In the genomic region with DNA sequence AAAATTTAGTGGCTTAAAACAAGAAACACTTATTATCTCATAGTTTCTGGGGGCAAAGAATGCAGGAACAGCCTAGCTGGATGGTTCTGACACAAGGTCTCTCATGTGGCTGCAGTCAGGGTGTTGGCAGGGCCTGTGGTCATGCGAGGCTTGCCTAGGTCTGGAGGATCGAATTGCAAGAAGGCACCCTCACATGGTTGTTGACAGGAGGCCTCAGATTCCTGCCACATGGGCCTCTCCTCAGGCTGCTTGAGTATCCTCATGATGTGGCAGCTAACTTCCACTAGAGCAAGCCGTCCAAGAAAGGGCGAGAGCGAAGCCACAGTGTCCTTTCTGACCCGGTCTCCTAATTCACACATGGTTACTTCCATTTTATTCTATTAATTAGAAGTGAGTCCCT, we compare ENCODE assay signal across 21 cellular contexts. TPM values are rescaled to one million over a fixed set of nuclear protein-coding genes. Genes with fewer than 3 reads are reported as not detected.
DNase-seq lines count a peak whose midpoint lies in the region; FAIRE-seq and TF ChIP-seq lines count a peak whose summit lies in the region.
"Had no signal": no experiment of that assay in that cellular context is flagged by ENCODE, and none has a peak within 500 bp of the region (broad histone marks: within the 10 kb centered on the region; RNA-seq: fewer than 3 reads in every experiment).

No MANE protein-coding gene starts in this region.

- H2BK20ac ChIP-seq in H9 (ENCODE audit: low read depth, low read length, poor library complexity, severe bottlenecking) (no peak overlapping the region), H1 (ENCODE audit: low read length) (no peak overlapping the region)

- H3K27ac Mint-ChIP-seq in H9 (no peak overlapping the region), neural progenitor cell (no peak overlapping the region)
- H3K27ac Mint-ChIP-seq: CD4-positive, alpha-beta T cell had no signal

- DNase-seq in H9 (peak; percentile 48), H1 (ENCODE audit: low read depth in 1 of 2, low spot score in 2 of 2) (no peak), neural progenitor cell (ENCODE audit: low spot score) (no peak), GM19239 (ENCODE audit: insufficient read length, low spot score) (no peak), activated gamma-delta T cell (lab: John Stamatoyannopoulos, UW) (no peak), T-helper 9 cell (no peak), GM13977 (ENCODE audit: low spot score) (no peak)
- DNase-seq: CD4-positive, alpha-beta T cell; DMS79 treated with DMSO at 0.1 percent for 48 hours; GM23248; HCEC 1CT; MM.1S; NCI-H2029; NCI-H446; NCI-H524 treated with DMSO at 0.1 percent for 48 hours; NCI-H774; PC-9; Right ventricle myocardium superior had no signal

- no peak overlapping the region for H3T11ph ChIP-seq in H9 (ENCODE audit: low read length)

- H2AK5ac ChIP-seq in H9 (ENCODE audit: insufficient read length, low read length), result no peak overlapping the region
- no peak overlapping the region for H2AK5ac ChIP-seq in H1 (ENCODE audit: low read depth, low read length)

- H3K27me3 Mint-ChIP-seq in H9 (ENCODE audit: low read depth) (peaks cover 20% of the 10 kb centered on the region), neural progenitor cell (ENCODE audit: insufficient read depth, low read depth) (peaks cover 5% of the 10 kb centered on the region)

- no peak overlapping the region for H3K9ac ChIP-seq in BLaER1
- no peak overlapping the region for H3K9ac ChIP-seq in H9 (ENCODE audit: extremely low read depth, insufficient read length, low read length)
- no peak overlapping the region for H3K9ac ChIP-seq in H1 (replicated peaks in 1 of 4; ENCODE audit: extremely low read depth in 1 of 4, low read depth in 3 of 4, low read length in 3 of 4)
- H3K9ac ChIP-seq in neural progenitor cell, result no peak overlapping the region
- H3K9ac ChIP-seq: GM23248, KMS-11 had no signal

- TF ChIP-seq POLR2A in H1 (IDR thresholded peaks at IDR 0.05; ENCODE audit: control extremely low read depth in 1 of 2, low read depth in 2 of 2, low read length in 2 of 2), result no peak

- no peak overlapping the region for H3K4ac ChIP-seq in H9 (ENCODE audit: low read depth, low read length)
- no peak overlapping the region for H3K4ac ChIP-seq in H1 (replicated peaks; ENCODE audit: insufficient read length, low read depth, low read length)

- no peak overlapping the region for H2BK120ac ChIP-seq in H9 (ENCODE audit: low read depth, low read length, poor library complexity, severe bottlenecking)
- H2BK120ac ChIP-seq in H1 (replicated peaks; ENCODE audit: low read depth, low read length), result no peak overlapping the region

- peak in 1 of 2 experiments; percentile 20; a peak in 1 of 4 replicates for TF ChIP-seq RAD21 in H1 (IDR thresholded peaks at IDR 0.05 in 1 of 2, conservative IDR thresholded peaks at IDR 0.05 in 1 of 2; ENCODE audit: low read depth in 2 of 2, low read length in 2 of 2)

- H2BK15ac ChIP-seq in H9 (ENCODE audit: low read depth, low read length), result no peak overlapping the region
- no peak overlapping the region for H2BK15ac ChIP-seq in H1 (ENCODE audit: low read length)

- no peak overlapping the region for H3K23ac ChIP-seq in H9 (ENCODE audit: insufficient read length, low read depth, low read length)
- H3K23ac ChIP-seq in H1 (ENCODE audit: insufficient read length), result no peak overlapping the region

- peaks cover 34% of the 10 kb centered on the region for H3K4me1 ChIP-seq in BLaER1
- H3K4me1 ChIP-seq in H9 (ENCODE audit: insufficient read depth, low read length), result no peaks in the 10 kb centered on the region
- H3K4me1 ChIP-seq in H1 (replicated peaks in 1 of 4; ENCODE audit: control insufficient read depth in 3 of 4, insufficient read depth in 4 of 4, low read length in 3 of 4), result no peaks in the 10 kb centered on the region
- no peaks in the 10 kb centered on the region for H3K4me1 ChIP-seq in neural progenitor cell

- H3K4me1 Mint-ChIP-seq in H9 (peaks cover 7% of the 10 kb centered on the region in 2 experiments; a peak in 3 of 4 replicates), neural progenitor cell (peaks cover 21% of the 10 kb centered on the region)

- no peak overlapping the region for H3K56ac ChIP-seq in H9 (ENCODE audit: insufficient read length, low read depth, low read length)
- H3K56ac ChIP-seq in H1 (replicated peaks; ENCODE audit: insufficient read length, low read depth, low read length), result no peak overlapping the region

- H4K91ac ChIP-seq in H9 (ENCODE audit: insufficient read length, low read depth, low read length) (no peak overlapping the region), H1 (replicated peaks; ENCODE audit: insufficient read length, low read length) (no peak overlapping the region)

- TF ChIP-seq CTCF in H9 (conservative IDR thresholded peaks at IDR 0.05) (0 out of 3 replicates have a peak, but pooled peaks have one; percentile 12), H1 (IDR thresholded peaks at IDR 0.05; ENCODE audit: control extremely low read depth in 1 of 3, insufficient read depth in 1 of 3, low read depth in 1 of 3, low read length in 3 of 3) (peak in 1 of 3 experiments; percentile 2; a peak in 1 of 4 replicates), neural progenitor cell (IDR thresholded peaks at IDR 0.05) (no peak), GM13977 (IDR thresholded peaks at IDR 0.05; ENCODE audit: extremely low read depth, insufficient read depth, missing control alignments) (no peak)

- CTCF ChIA-PET in H1 (lab: Charles Lee; ENCODE audit: partially characterized antibody), result no interaction called here

- no peak for FAIRE-seq in H1 (lab: Jason Lieb, UNC)
- FAIRE-seq in GM19239 (lab: Jason Lieb, UNC), result no peak
- FAIRE-seq: GM18507 had no signal

- H3F3A ChIP-seq in neural progenitor cell (ENCODE audit: low read depth), result no peaks in the 10 kb centered on the region

- peak overlapping the region; percentile 24 for H3K4me2 ChIP-seq in BLaER1
- H3K4me2 ChIP-seq in H9 (ENCODE audit: insufficient read depth, insufficient read length, low read length), result no peak overlapping the region
- H3K4me2 ChIP-seq in H1 (ENCODE audit: insufficient read depth in 1 of 2, low read depth in 2 of 2, low read length in 2 of 2), result no peak overlapping the region
- no peak overlapping the region for H3K4me2 ChIP-seq in neural progenitor cell
- H3K4me2 ChIP-seq: KMS-11, PC-9 had no signal

- no peaks in the 10 kb centered on the region for H4K20me1 ChIP-seq in BLaER1
- H4K20me1 ChIP-seq in H9 (ENCODE audit: control insufficient read depth, insufficient read depth, insufficient read length), result no peaks in the 10 kb centered on the region
- H4K20me1 ChIP-seq in H1 (replicated peaks in 1 of 2; ENCODE audit: control insufficient read depth in 1 of 2, insufficient read depth in 2 of 2, low read length in 2 of 2), result no peaks in the 10 kb centered on the region
- no peaks in the 10 kb centered on the region for H4K20me1 ChIP-seq in neural progenitor cell (ENCODE audit: low read depth)

- POLR2A ChIA-PET in H1 (lab: Charles Lee; ENCODE audit: partially characterized antibody), result interaction anchor here (0.7 kb wide), 1 partner anchor 375 kb away, joined by 5 read pairs; no protein-coding TSS in a partner anchor

- H3K9me3 ChIP-seq in BLaER1, result 0 out of 2 replicates have a peak, but pooled peaks cover 4% of the 10 kb centered on the region
- H3K9me3 ChIP-seq in H9 (ENCODE audit: control insufficient read depth, low read depth, low read length), result no peaks in the 10 kb centered on the region
- H3K9me3 ChIP-seq in H1 (ENCODE audit: insufficient read depth in 2 of 2, low read depth in 1 of 2, low read length in 1 of 2), result no peaks in the 10 kb centered on the region
- no peaks in the 10 kb centered on the region for H3K9me3 ChIP-seq in neural progenitor cell (ENCODE audit: low read depth)

- TF ChIP-seq EP300 in H1 (IDR thresholded peaks at IDR 0.05; ENCODE audit: borderline replicate concordance in 1 of 2, low read depth in 2 of 2, low read length in 2 of 2), result no peak

- H3K9me3 Mint-ChIP-seq in H9, result no peaks in the 10 kb centered on the region
- H3K9me3 Mint-ChIP-seq in neural progenitor cell, result peaks cover under 1% of the 10 kb centered on the region
- H3K9me3 Mint-ChIP-seq: CD4-positive, alpha-beta T cell had no signal

- no peaks in the 10 kb centered on the region for H3K79me1 ChIP-seq in H9 (ENCODE audit: insufficient read depth, low read depth, low read length, poor library complexity, severe bottlenecking)
- H3K79me1 ChIP-seq in H1 (ENCODE audit: low read depth, low read length), result no peaks in the 10 kb centered on the region

- H2BK5ac ChIP-seq in H9 (ENCODE audit: insufficient read length, low read length) (no peak overlapping the region), H1 (ENCODE audit: low read depth, low read length) (no peak overlapping the region)

- H4K8ac ChIP-seq in H9 (replicated peaks; ENCODE audit: insufficient read length, low read depth, low read length) (no peak overlapping the region), H1 (ENCODE audit: extremely low read depth, insufficient read depth, low read length) (no peak overlapping the region)

- H2BK12ac ChIP-seq in H9 (ENCODE audit: insufficient read length, low read depth, low read length) (no peak overlapping the region), H1 (ENCODE audit: low read depth, low read length) (no peak overlapping the region)

- H3K4me3 Mint-ChIP-seq in H9 (no peak overlapping the region), neural progenitor cell (no peak overlapping the region)
- H3K4me3 Mint-ChIP-seq: CD4-positive, alpha-beta T cell had no signal

- H3K18ac ChIP-seq in H9 (ENCODE audit: insufficient read length, low read depth, low read length) (no peak overlapping the region), H1 (ENCODE audit: extremely low read depth, low read length) (no peak overlapping the region)

- H3K27me3 ChIP-seq in BLaER1, result no peaks in the 10 kb centered on the region
- H3K27me3 ChIP-seq in H9 (ENCODE audit: insufficient read depth, low read length), result peaks cover 3% of the 10 kb centered on the region; the same call in 1 of the 2 replicates
- H3K27me3 ChIP-seq in H1 (replicated peaks in 1 of 4; ENCODE audit: control insufficient read depth in 3 of 4, extremely low read depth in 1 of 4, insufficient read depth in 3 of 4, low read length in 3 of 4), result peaks cover 0 to 2% (median 1%) of the 10 kb centered on the region in 4 experiments; a peak in 2 of 7 replicates
- H3K27me3 ChIP-seq in neural progenitor cell, result peaks cover 11% of the 10 kb centered on the region

- H3K79me2 ChIP-seq in H9 (ENCODE audit: insufficient read depth, low read length), result no peaks in the 10 kb centered on the region
- no peaks in the 10 kb centered on the region for H3K79me2 ChIP-seq in H1 (ENCODE audit: control insufficient read depth in 1 of 2, insufficient read depth in 2 of 2, low read length in 2 of 2)
- H3K79me2 ChIP-seq in neural progenitor cell (ENCODE audit: low read depth), result no peaks in the 10 kb centered on the region

- H3K4me3 ChIP-seq in BLaER1 (no peak overlapping the region), H1 (ENCODE audit: extremely low read depth in 1 of 4, insufficient read depth in 2 of 4, low read depth in 3 of 4, low read length in 4 of 4) (no peak overlapping the region), neural progenitor cell (no peak overlapping the region)
- H3K4me3 ChIP-seq: GM23248, PC-9 had no signal

- no peak overlapping the region for H3K14ac ChIP-seq in H9 (ENCODE audit: insufficient read depth, low read length)
- H3K14ac ChIP-seq in H1 (ENCODE audit: insufficient read length), result no peak overlapping the region

- H3K36me3 ChIP-seq in BLaER1 (no peaks in the 10 kb centered on the region), H1 (ENCODE audit: control insufficient read depth in 2 of 4, insufficient read depth in 4 of 4, low read length in 3 of 4) (no peaks in the 10 kb centered on the region), neural progenitor cell (no peaks in the 10 kb centered on the region)

- no peaks in the 10 kb centered on the region; a peak in 1 of 7 replicates for H3K36me3 Mint-ChIP-seq in H9 (ENCODE audit: insufficient read depth in 1 of 3, low read depth in 3 of 3)
- no peaks in the 10 kb centered on the region for H3K36me3 Mint-ChIP-seq in neural progenitor cell

- H4K5ac ChIP-seq in H9 (ENCODE audit: insufficient read length, low read depth, low read length) (no peak overlapping the region), H1 (ENCODE audit: insufficient read length, low read depth, low read length) (no peak overlapping the region)

- H3K27ac ChIP-seq in BLaER1 (no peak overlapping the region), H9 (ENCODE audit: insufficient read length, low read depth, low read length) (no peak overlapping the region), H1 (ENCODE audit: low read depth, low read length) (no peak overlapping the region), neural progenitor cell (no peak overlapping the region)
- H3K27ac ChIP-seq: GM23248, KMS-11, PC-9 had no signal

- WGBS in H9 (ENCODE audit: extremely low coverage, insufficient read length, low lambda C conversion rate), result no CpG with 5 or more reads among the region's 6 CpGs
- WGBS in H1 (ENCODE audit: extremely low coverage in 1 of 2, insufficient coverage in 1 of 2, insufficient read length in 1 of 2, insufficient replicate concordance in 2 of 2, low coverage in 1 of 2, low lambda C conversion rate in 2 of 2, missing lambda C conversion rate in 1 of 2), 2 experiments, result 87% methylated on average over 6 of the region's 6 CpGs; no CpG with 5 or more reads in 1 of the 2 experiments

- in situ Hi-C loops in GM13977 (cut with MboI; ENCODE audit: low pct_unique_long_range_greater_than_20kb, low sequenced_read_pairs, unreplicated experiment), result no loop called here

- H2AFZ ChIP-seq in H9 (ENCODE audit: low read length), result no peak overlapping the region
- H2AFZ ChIP-seq in H1 (ENCODE audit: low read length), result no peak overlapping the region
- H2AFZ ChIP-seq in neural progenitor cell (replicated peaks), result peak overlapping the region; percentile 6
- H2AFZ ChIP-seq: GM23248, PC-9 had no signal

- peaks cover 2% of the 10 kb centered on the region for H3K23me2 ChIP-seq in H9 (ENCODE audit: insufficient read length, low read depth, low read length, poor library complexity, severe bottlenecking)
- peaks cover 1% of the 10 kb centered on the region; the same call in 1 of the 2 replicates for H3K23me2 ChIP-seq in H1 (ENCODE audit: low read depth, low read length)

RNA-seq across cellular contexts. Expression of gene NRIP1, which starts 6.2 kb away (rescaled TPM):
- total RNA-seq in H9 (2021) (9.8 and 10.4 TPM in 2 replicates), neural progenitor cell (ENCODE audit: low replicate concordance) (45.9 and 59.1 TPM in 2 replicates)
- 9.3 and 10.5 TPM in 2 replicates for total RNA-seq in H1 (2021; fragmentation: NEBNext Ultra II Directional; extraction: Animal tissue kit (Norgen Biotek cat#: 25700))
- polyA plus RNA-seq in H1 (2011; rRNA removed), result 0.67 and 1.5 TPM in 2 replicates
- 1.8 TPM for polyA plus RNA-seq in H1 (2011; cell fraction: cytosol; rRNA removed)
- polyA plus RNA-seq in H1 (2011; cell fraction: nucleus; rRNA removed), result 1.1 TPM
- polyA plus RNA-seq in H1 (2012, experiment 1 of 2), result 2.5 to 6.0 TPM (median 3.3 TPM) in 4 replicates
- polyA plus RNA-seq in H1 (2012, experiment 2 of 2), result 0.20 TPM
- polyA plus RNA-seq in H1 (2013, experiment 1 of 2), result 4.1 TPM
- 3.9 TPM for polyA plus RNA-seq in H1 (2013, experiment 2 of 2)
- polyA minus RNA-seq in H1 (2011; rRNA and poly(A)+ RNA removed), result 7.1 and 17.4 TPM in 2 replicates
- polyA minus RNA-seq in H1 (2011; cell fraction: cytosol; rRNA and poly(A)+ RNA removed), result 6.1 TPM
- polyA minus RNA-seq in H1 (2011; cell fraction: nucleus; rRNA and poly(A)+ RNA removed), result 10.2 TPM
